ENCODE assay signal across 22 cellular contexts in the genomic region with DNA sequence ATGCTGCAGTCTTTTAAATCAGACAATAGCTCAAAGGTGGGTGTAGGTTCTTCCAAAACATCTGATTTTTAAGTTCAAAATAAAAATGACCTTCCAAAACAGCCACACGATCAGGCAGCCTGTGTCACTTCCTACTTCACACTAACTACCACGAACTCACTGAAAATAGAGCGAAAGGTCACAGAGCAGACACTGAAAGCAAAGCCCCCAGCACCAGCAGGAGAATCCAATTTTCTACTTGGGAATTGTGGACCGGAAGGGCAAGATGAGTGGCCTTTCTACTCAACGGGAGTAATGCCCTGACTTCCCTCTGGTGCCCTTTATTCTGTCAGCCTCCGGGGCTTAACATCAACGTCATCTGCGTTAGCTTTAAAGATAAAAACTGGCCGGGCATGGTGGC.
DNase-seq lines count a peak whose midpoint lies in the region; ATAC-seq and TF ChIP-seq lines count a peak whose summit lies in the region.
"Had no signal": no experiment of that assay in that cellular context is flagged by ENCODE, and none has a peak within 500 bp of the region (broad histone marks: within the 10 kb centered on the region; RNA-seq: fewer than 3 reads in every experiment).

No MANE protein-coding gene starts in this region.

- no peak for TF ChIP-seq POLR2A in body of pancreas (IDR thresholded peaks at IDR 0.05)

- H3K4me3 ChIP-seq in HUES6 (ENCODE audit: low read depth, low read length) (0 out of 2 replicates have a peak overlapping the region, but pooled peaks have one; percentile 22), iPS-15b (ENCODE audit: low read depth, low read length) (peak overlapping the region; percentile 26), neuronal stem cell (ENCODE audit: low read length in 2 of 2) (no peak overlapping the region), foreskin fibroblast (ENCODE audit: low read depth in 1 of 2, low read length in 2 of 2) (no peak overlapping the region), body of pancreas (no peak overlapping the region)
- H3K4me3 ChIP-seq: BLaER1, HAP-1, SJSA1 had no signal

- H4K91ac ChIP-seq in neuronal stem cell (ENCODE audit: low read depth, low read length, poor library complexity): no peak overlapping the region

- no peak overlapping the region for H3K4ac ChIP-seq in neuronal stem cell (ENCODE audit: low read length)

- H3K4me1 ChIP-seq in HUES6 (ENCODE audit: control insufficient read depth, insufficient read depth, low read length) (peaks cover 21% of the 10 kb centered on the region), iPS-15b (ENCODE audit: control insufficient read depth, insufficient read depth, low read length) (peaks cover 10% of the 10 kb centered on the region), neuronal stem cell (ENCODE audit: control insufficient read depth in 2 of 2, insufficient read depth in 1 of 2, low read depth in 1 of 2, low read length in 2 of 2) (peaks cover 4 to 5% of the 10 kb centered on the region in 2 donors), body of pancreas (peaks cover 11% of the 10 kb centered on the region)
- H3K4me1 ChIP-seq: BLaER1, HAP-1, SJSA1 had no signal

- H2AK5ac ChIP-seq in neuronal stem cell (ENCODE audit: low read depth, low read length): no peak overlapping the region

- H2BK5ac ChIP-seq in neuronal stem cell (ENCODE audit: low read length): no peak overlapping the region

- no peak overlapping the region for H3K27ac ChIP-seq in HUES6 (ENCODE audit: low read depth, low read length)
- H3K27ac ChIP-seq in neuronal stem cell (replicated peaks; ENCODE audit: low read length): no peak overlapping the region
- no peak overlapping the region for H3K27ac ChIP-seq in body of pancreas
- H3K27ac ChIP-seq: BLaER1, SJSA1 had no signal

- H3K9ac ChIP-seq in HUES6 (ENCODE audit: low read length) (peak overlapping the region; percentile 3), iPS-15b (ENCODE audit: low read depth, low read length) (no peak overlapping the region), neuronal stem cell (ENCODE audit: low read depth, low read length, poor library complexity) (no peak overlapping the region)
- H3K9ac ChIP-seq: BLaER1 had no signal

- DNase-seq in Daoy (ENCODE audit: low read depth) (peak; percentile 9), neuronal stem cell (ENCODE audit: low spot score) (no peak), foreskin fibroblast (no peak), body of pancreas (no peak)
- DNase-seq: CD4-positive, CD25-positive, alpha-beta regulatory T cell; HFFc6; Kasumi-1; NCI-H1092 treated with DMSO at 0.1 percent for 48 hours; NCI-H1436 treated with DMSO at 0.1 percent for 48 hours; NCI-H187 treated with DMSO at 0.1 percent for 48 hours; NCI-H2171 treated with DMSO at 0.1 percent for 48 hours; NCI-H524; NCI-H748 treated with DMSO at 0.1 percent for 48 hours; NK-92 treated with Interleukin-12 subunit alpha and Interleukin-12 subunit beta, amount 100 ng/mL, for 24 hours; Right ventricle myocardium superior; RPMI8226 had no signal

- H3K9me3 ChIP-seq in HUES6 (ENCODE audit: control insufficient read depth, insufficient read depth, low read depth, low read length): peaks cover 30% of the 10 kb centered on the region
- peaks cover 19% of the 10 kb centered on the region for H3K9me3 ChIP-seq in iPS-15b (ENCODE audit: control insufficient read depth, insufficient read depth, low read length)
- peaks cover 3 to 8% of the 10 kb centered on the region in 2 donors for H3K9me3 ChIP-seq in neuronal stem cell (replicated peaks in 1 of 2; ENCODE audit: control insufficient read depth in 2 of 2, insufficient read depth in 1 of 2, low read depth in 1 of 2, low read length in 2 of 2)
- H3K9me3 ChIP-seq in body of pancreas: peaks cover 0 to 2% (median 0%) of the 10 kb centered on the region in 3 donors
- H3K9me3 ChIP-seq: SJSA1 had no signal

- H3K79me1 ChIP-seq in neuronal stem cell (ENCODE audit: low read depth, low read length): no peaks in the 10 kb centered on the region

- H2BK120ac ChIP-seq in neuronal stem cell (ENCODE audit: low read depth, low read length): no peak overlapping the region

- H3K23ac ChIP-seq in neuronal stem cell (ENCODE audit: low read depth, low read length, poor library complexity): no peak overlapping the region

- H3K14ac ChIP-seq in neuronal stem cell (ENCODE audit: low read length): no peak overlapping the region

- no CpG with 5 or more reads among the region's 9 CpGs for WGBS in neuronal stem cell (ENCODE audit: extremely low coverage in 2 of 2, insufficient read length in 2 of 2, insufficient replicate concordance in 1 of 2), 2 donors
- WGBS in body of pancreas, 2 donors: 72 to 75% methylated on average over 9 of the region's 9 CpGs

- no peak overlapping the region for H2BK15ac ChIP-seq in neuronal stem cell (ENCODE audit: low read length)

- peaks cover 21% of the 10 kb centered on the region; the same call in 1 of the 2 replicates for H3K27me3 ChIP-seq in HUES6 (ENCODE audit: control insufficient read depth, insufficient read depth, low read length)
- H3K27me3 ChIP-seq in iPS-15b (ENCODE audit: control insufficient read depth, insufficient read depth, low read length): no peaks in the 10 kb centered on the region
- peaks cover 5 to 35% (median 21%) of the 10 kb centered on the region in 3 experiments for H3K27me3 ChIP-seq in neuronal stem cell (ENCODE audit: control insufficient read depth in 3 of 3, insufficient read depth in 3 of 3, low read depth in 1 of 3, low read length in 3 of 3)
- H3K27me3 ChIP-seq in body of pancreas: no peaks in the 10 kb centered on the region

- intact Hi-C loops in body of pancreas (cut with DNase I): no loop called here

- no peak overlapping the region for H3K18ac ChIP-seq in neuronal stem cell (ENCODE audit: low read length)

- ATAC-seq in GM18517 (IDR thresholded peaks at IDR 0.05; ENCODE audit: unreplicated experiment) (no peak), body of pancreas (no peak)

- peak overlapping the region; percentile 49 for H2AFZ ChIP-seq in neuronal stem cell (ENCODE audit: low read length)

- no peak overlapping the region for H3K4me2 ChIP-seq in neuronal stem cell (ENCODE audit: insufficient read depth, low read length, poor library complexity, severe bottlenecking)
- H3K4me2 ChIP-seq: BLaER1 had no signal

- TF ChIP-seq CTCF in foreskin fibroblast (IDR thresholded peaks at IDR 0.05; ENCODE audit: low read depth, low read length) (no peak), body of pancreas (IDR thresholded peaks at IDR 0.05) (no peak)

- H3K36me3 ChIP-seq in HUES6 (ENCODE audit: control insufficient read depth, insufficient read depth, low read length): peaks cover 28% of the 10 kb centered on the region
- H3K36me3 ChIP-seq in iPS-15b (ENCODE audit: control insufficient read depth, insufficient read depth, low read length): peaks cover 16% of the 10 kb centered on the region
- no peaks in the 10 kb centered on the region for H3K36me3 ChIP-seq in neuronal stem cell (replicated peaks in 1 of 2; ENCODE audit: control insufficient read depth in 2 of 2, insufficient read depth in 2 of 2, low read length in 2 of 2)
- no peaks in the 10 kb centered on the region for H3K36me3 ChIP-seq in body of pancreas (replicated peaks in 1 of 2; ENCODE audit: insufficient read depth in 1 of 2, low read depth in 2 of 2)
- H3K36me3 ChIP-seq: BLaER1, HAP-1, SJSA1 had no signal

- no peak overlapping the region for H4K8ac ChIP-seq in neuronal stem cell (ENCODE audit: low read depth, low read length)

- H2BK12ac ChIP-seq in neuronal stem cell (ENCODE audit: low read length): no peak overlapping the region

Comparison
In these comparisons a context has a peak if more than half of its experiments do, and no peak if none do; other contexts are left out.
1. H3K4me3 ChIP-seq: peak in HUES6 (single experiment) and iPS-15b (single experiment); none in neuronal stem cell (0 of 2), foreskin fibroblast (0 of 2) and body of pancreas (0 of 2).